In the genomic region with DNA sequence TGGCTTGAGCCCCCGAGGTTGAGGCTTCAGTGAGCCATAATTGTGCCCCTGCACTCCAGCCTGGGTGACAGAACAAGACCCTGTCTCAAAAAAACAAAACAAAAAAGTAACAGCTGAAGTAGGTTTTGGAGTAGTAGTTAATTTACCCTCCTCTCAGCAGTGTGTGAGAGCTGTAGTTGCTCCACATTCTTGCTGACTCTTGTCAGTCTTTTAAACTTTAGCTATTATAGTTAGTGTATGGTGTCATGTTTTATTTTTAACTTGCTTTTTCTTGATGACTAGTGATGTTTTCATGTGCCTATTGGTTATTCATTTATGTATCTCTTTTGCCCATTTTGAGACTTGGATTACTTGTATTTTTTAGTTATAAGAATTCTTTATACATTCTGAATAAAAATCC, we compare ENCODE assay signal across 22 cellular contexts. TPM values are rescaled to one million over a fixed set of nuclear protein-coding genes. Genes with fewer than 3 reads are reported as not detected.
DNase-seq lines count a peak whose midpoint lies in the region; ATAC-seq and TF ChIP-seq lines count a peak whose summit lies in the region.
"Had no signal": no experiment of that assay in that cellular context is flagged by ENCODE, and none has a peak within 500 bp of the region (broad histone marks: within the 10 kb centered on the region; RNA-seq: fewer than 3 reads in every experiment).

No MANE protein-coding gene starts in this region.

- H3K27me3 ChIP-seq in left ventricle myocardium inferior (ENCODE audit: low read depth) (no peaks in the 10 kb centered on the region), right atrium auricular region (no peaks in the 10 kb centered on the region), mesenchymal stem cell (ENCODE audit: control insufficient read depth in 1 of 2, insufficient read depth in 1 of 2, low read length in 2 of 2) (no peaks in the 10 kb centered on the region)
- H3K27me3 ChIP-seq: esophagus squamous epithelium, ovary had no signal

- no peak overlapping the region for H4K8ac ChIP-seq in mesenchymal stem cell (ENCODE audit: low read length)

- peak overlapping the region; percentile 8 for H3K27ac ChIP-seq in left ventricle myocardium inferior (replicated peaks)
- H3K27ac ChIP-seq in right atrium auricular region = no peak overlapping the region
- H3K27ac ChIP-seq in mesenchymal stem cell (ENCODE audit: low read length, poor library complexity, severe bottlenecking) = peak overlapping the region; percentile 94
- H3K27ac ChIP-seq: esophagus squamous epithelium, KMS-11, ovary had no signal

- H4K91ac ChIP-seq in mesenchymal stem cell (ENCODE audit: low read length) = peak overlapping the region; percentile 50

- H2AK5ac ChIP-seq in mesenchymal stem cell (ENCODE audit: low read length, severe bottlenecking) = no peak overlapping the region

- no peak overlapping the region for H2BK5ac ChIP-seq in mesenchymal stem cell (ENCODE audit: low read depth, low read length, poor library complexity, severe bottlenecking)

- H3K79me1 ChIP-seq in mesenchymal stem cell (replicated peaks; ENCODE audit: low read length, poor library complexity, severe bottlenecking) = peaks cover 10% of the 10 kb centered on the region

- peak overlapping the region in 1 of 2 experiments; percentile 60 for H3K23ac ChIP-seq in mesenchymal stem cell (ENCODE audit: low read length in 2 of 2)

- H3K9me3 ChIP-seq in left ventricle myocardium inferior (replicated peaks) (no peaks in the 10 kb centered on the region), right atrium auricular region (no peaks in the 10 kb centered on the region), mesenchymal stem cell (ENCODE audit: control insufficient read depth, low read length) (no peaks in the 10 kb centered on the region)
- H3K9me3 ChIP-seq: esophagus squamous epithelium, ovary had no signal

- H3K4me1 ChIP-seq in left ventricle myocardium inferior (peaks cover 20% of the 10 kb centered on the region), right atrium auricular region (no peaks in the 10 kb centered on the region), mesenchymal stem cell (ENCODE audit: control insufficient read depth, insufficient read depth, low read depth, low read length) (peaks cover 15% of the 10 kb centered on the region)
- H3K4me1 ChIP-seq: esophagus squamous epithelium had no signal

- DNase-seq in left ventricle myocardium inferior (no peak), right atrium auricular region (ENCODE audit: low spot score) (no peak), dedifferentiated amniotic fluid mesenchymal stem cell (ENCODE audit: extremely low spot score) (peak; percentile 58), mesenchymal stem cell (peak; percentile 43)
- no peak for DNase-seq in activated effector memory CD4-positive, alpha-beta T cell treated with Interleukin-2 at 50 U/mL for 16 hours
- DNase-seq in stimulated activated CD4-positive, alpha-beta T cell treated with anti-CD3 and anti-CD28 coated beads, Interleukin-1b, Interleukin-23, amount 100 ng/mL, for 48 hours = no peak
- DNase-seq: activated CD4-positive, alpha-beta T cell treated with anti-CD3 and anti-CD28 coated beads for 36 hours; activated CD8-positive, alpha-beta memory T cell treated with anti-CD3 and anti-CD28 coated beads, Interleukin-2, amount 10 ng/mL, durations not matched to agents 7 days and 5 days; CD4-positive, alpha-beta memory T cell; effector memory CD4-positive, alpha-beta T cell; esophagus squamous epithelium; hippocampal formation; islet precursor cell; naive thymus-derived CD8-positive, alpha-beta T cell; NCI-H1930; NCI-H446 treated with DMSO at 0.1 percent for 48 hours; ovary; small intestine; stimulated activated CD4-positive, alpha-beta T cell treated with anti-CD3 and anti-CD28 coated beads, Interleukin-4, amount 100 ng/mL, for 4 hours had no signal

- ATAC-seq in GM21367 (IDR thresholded peaks at IDR 0.05; ENCODE audit: unreplicated experiment) (no peak), GM18519 (IDR thresholded peaks at IDR 0.05; ENCODE audit: low FRiP score, unreplicated experiment) (no peak)
- ATAC-seq: activated CD4-positive, alpha-beta T cell treated with anti-CD3 and anti-CD28 coated beads for 36 hours; activated CD8-positive, alpha-beta memory T cell treated with anti-CD3 and anti-CD28 coated beads, Interleukin-2, amount 10 ng/mL, durations not matched to agents 7 days and 5 days; naive thymus-derived CD8-positive, alpha-beta T cell had no signal

- H2BK15ac ChIP-seq in mesenchymal stem cell (ENCODE audit: low read depth, poor library complexity, severe bottlenecking) = peak overlapping the region; percentile 28

- peak overlapping the region in 1 of 2 experiments; percentile 33 for H3K18ac ChIP-seq in mesenchymal stem cell (ENCODE audit: low read depth in 1 of 2, low read length in 2 of 2)

- H3K36me3 ChIP-seq in left ventricle myocardium inferior (peaks cover 11% of the 10 kb centered on the region), right atrium auricular region (no peaks in the 10 kb centered on the region), mesenchymal stem cell (ENCODE audit: control insufficient read depth in 1 of 2, insufficient read depth in 2 of 2, low read depth in 1 of 2, low read length in 2 of 2) (peaks cover 4 to 15% of the 10 kb centered on the region in 2 experiments)
- H3K36me3 ChIP-seq: ovary had no signal

- intact Hi-C loops in left ventricle myocardium inferior (cut with micrococcal nuclease) = no loop called here

- TF ChIP-seq CTCF in left ventricle myocardium inferior (IDR thresholded peaks at IDR 0.05; ENCODE audit: borderline replicate concordance) (no peak), right atrium auricular region (IDR thresholded peaks at IDR 0.05) (no peak)

- H2BK12ac ChIP-seq in mesenchymal stem cell (ENCODE audit: low read length in 2 of 2) = no peak overlapping the region

- 89% methylated on average over 1 of the region's 1 CpG for WGBS in mesenchymal stem cell

- H2BK120ac ChIP-seq in mesenchymal stem cell (ENCODE audit: low read depth, low read length) = no peak overlapping the region

- H3K9ac ChIP-seq in mesenchymal stem cell (ENCODE audit: low read length) = peak overlapping the region; percentile 40
- H3K9ac ChIP-seq: KMS-11 had no signal

- H3K4me3 ChIP-seq in left ventricle myocardium inferior (no peak overlapping the region), right atrium auricular region (no peak overlapping the region), mesenchymal stem cell (ENCODE audit: insufficient read depth in 1 of 2, low read depth in 1 of 2, low read length in 2 of 2) (no peak overlapping the region)
- H3K4me3 ChIP-seq: esophagus squamous epithelium, ovary had no signal

- no peak overlapping the region for H3K4ac ChIP-seq in mesenchymal stem cell (ENCODE audit: low read depth in 1 of 2, low read length in 2 of 2)

- H3K4me2 ChIP-seq in mesenchymal stem cell (ENCODE audit: low read length, poor library complexity, severe bottlenecking) = peak overlapping the region; percentile 53
- H3K4me2 ChIP-seq: KMS-11 had no signal

- no peak overlapping the region for H2AFZ ChIP-seq in mesenchymal stem cell (ENCODE audit: low read depth, low read length)

- no peak overlapping the region for H3K14ac ChIP-seq in mesenchymal stem cell (ENCODE audit: low read length in 2 of 2)

RNA-seq across cellular contexts. Expression of a gene that starts 52.9 kb away (rescaled TPM):
- 8.4 TPM for total RNA-seq in left ventricle myocardium inferior
- 1 to 10 TPM; 3.9 to 4.8 TPM for total RNA-seq in right atrium auricular region
- polyA plus RNA-seq in mesenchymal stem cell (2013, experiment 1 of 2) = 16.2 TPM
- polyA plus RNA-seq in mesenchymal stem cell (2013, experiment 2 of 2) = 18.2 TPM

RNA-seq across cellular contexts. Expression of a gene that starts 53.2 kb away (rescaled TPM):
- total RNA-seq in left ventricle myocardium inferior = 11.0 TPM
- total RNA-seq in right atrium auricular region = 1 to 10 TPM; 6.8 to 9.9 TPM
- 9.4 TPM for polyA plus RNA-seq in mesenchymal stem cell (2013, experiment 1 of 2)
- polyA plus RNA-seq in mesenchymal stem cell (2013, experiment 2 of 2) = 9.3 TPM

Comparison
In these comparisons a context has a peak if more than half of its experiments do, and no peak if none do; other contexts are left out.
1. H3K27ac ChIP-seq: peak in left ventricle myocardium inferior (single experiment) and mesenchymal stem cell (single experiment); none in right atrium auricular region (0 of 2).
2. DNase-seq: peak in dedifferentiated amniotic fluid mesenchymal stem cell (single experiment) and mesenchymal stem cell (single experiment); none in left ventricle myocardium inferior (single experiment), right atrium auricular region (single experiment), activated effector memory CD4-positive, alpha-beta T cell treated with Interleukin-2 at 50 U/mL for 16 hours (single experiment) and stimulated activated CD4-positive, alpha-beta T cell treated with anti-CD3 and anti-CD28 coated beads, Interleukin-1b, Interleukin-23, amount 100 ng/mL, for 48 hours (single experiment).